ENCODE assay signal across 2 cellular contexts in the genomic region with DNA sequence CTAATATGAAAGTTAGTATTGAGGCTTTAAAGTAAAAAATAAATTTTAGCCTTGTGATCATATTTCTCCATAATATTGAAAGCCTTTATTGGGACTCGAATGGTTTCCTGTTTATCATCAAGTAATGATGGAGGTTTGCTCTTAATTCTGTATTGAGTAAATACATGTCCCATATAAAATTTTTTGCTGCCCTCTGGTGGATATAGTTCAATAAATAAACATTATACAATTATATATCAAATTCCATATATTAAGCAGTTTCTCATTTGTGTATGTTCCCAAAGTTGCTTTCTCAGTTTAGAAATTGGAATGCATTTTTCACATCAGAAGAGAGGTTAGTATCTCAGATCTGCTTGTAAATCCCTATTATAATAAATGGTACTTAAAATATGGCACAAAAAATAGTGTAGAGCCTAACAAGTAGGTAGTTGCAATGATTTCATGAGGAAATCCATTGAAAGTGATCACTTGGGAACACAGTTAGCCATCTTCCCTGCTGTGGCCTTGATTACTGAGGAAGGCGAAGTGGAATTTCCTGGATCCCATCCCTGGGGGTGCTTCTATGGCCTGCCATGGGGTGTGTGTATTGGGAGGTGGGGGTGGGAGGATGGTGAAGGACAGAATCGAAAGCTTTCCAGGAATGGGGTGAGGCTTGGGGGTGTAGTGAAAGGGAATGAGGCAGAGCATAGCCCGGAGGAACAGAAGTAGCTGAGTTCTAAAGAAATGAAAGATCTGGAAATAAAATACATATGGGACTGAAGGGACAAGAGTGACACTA.
TF ChIP-seq lines count a peak whose summit lies in the region.

No MANE protein-coding gene starts in this region.

TF ChIP-seq in GM23338, 12 proteins besides CTCF, POLR2A, EP300 and RAD21 (continued from another document and continues in another):
- TF ChIP-seq, protein P1, sequence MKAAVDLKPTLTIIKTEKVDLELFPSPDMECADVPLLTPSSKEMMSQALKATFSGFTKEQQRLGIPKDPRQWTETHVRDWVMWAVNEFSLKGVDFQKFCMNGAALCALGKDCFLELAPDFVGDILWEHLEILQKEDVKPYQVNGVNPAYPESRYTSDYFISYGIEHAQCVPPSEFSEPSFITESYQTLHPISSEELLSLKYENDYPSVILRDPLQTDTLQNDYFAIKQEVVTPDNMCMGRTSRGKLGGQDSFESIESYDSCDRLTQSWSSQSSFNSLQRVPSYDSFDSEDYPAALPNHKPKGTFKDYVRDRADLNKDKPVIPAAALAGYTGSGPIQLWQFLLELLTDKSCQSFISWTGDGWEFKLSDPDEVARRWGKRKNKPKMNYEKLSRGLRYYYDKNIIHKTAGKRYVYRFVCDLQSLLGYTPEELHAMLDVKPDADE (IDR thresholded peaks at IDR 0.05): no peak
- TF ChIP-seq, protein P2, sequence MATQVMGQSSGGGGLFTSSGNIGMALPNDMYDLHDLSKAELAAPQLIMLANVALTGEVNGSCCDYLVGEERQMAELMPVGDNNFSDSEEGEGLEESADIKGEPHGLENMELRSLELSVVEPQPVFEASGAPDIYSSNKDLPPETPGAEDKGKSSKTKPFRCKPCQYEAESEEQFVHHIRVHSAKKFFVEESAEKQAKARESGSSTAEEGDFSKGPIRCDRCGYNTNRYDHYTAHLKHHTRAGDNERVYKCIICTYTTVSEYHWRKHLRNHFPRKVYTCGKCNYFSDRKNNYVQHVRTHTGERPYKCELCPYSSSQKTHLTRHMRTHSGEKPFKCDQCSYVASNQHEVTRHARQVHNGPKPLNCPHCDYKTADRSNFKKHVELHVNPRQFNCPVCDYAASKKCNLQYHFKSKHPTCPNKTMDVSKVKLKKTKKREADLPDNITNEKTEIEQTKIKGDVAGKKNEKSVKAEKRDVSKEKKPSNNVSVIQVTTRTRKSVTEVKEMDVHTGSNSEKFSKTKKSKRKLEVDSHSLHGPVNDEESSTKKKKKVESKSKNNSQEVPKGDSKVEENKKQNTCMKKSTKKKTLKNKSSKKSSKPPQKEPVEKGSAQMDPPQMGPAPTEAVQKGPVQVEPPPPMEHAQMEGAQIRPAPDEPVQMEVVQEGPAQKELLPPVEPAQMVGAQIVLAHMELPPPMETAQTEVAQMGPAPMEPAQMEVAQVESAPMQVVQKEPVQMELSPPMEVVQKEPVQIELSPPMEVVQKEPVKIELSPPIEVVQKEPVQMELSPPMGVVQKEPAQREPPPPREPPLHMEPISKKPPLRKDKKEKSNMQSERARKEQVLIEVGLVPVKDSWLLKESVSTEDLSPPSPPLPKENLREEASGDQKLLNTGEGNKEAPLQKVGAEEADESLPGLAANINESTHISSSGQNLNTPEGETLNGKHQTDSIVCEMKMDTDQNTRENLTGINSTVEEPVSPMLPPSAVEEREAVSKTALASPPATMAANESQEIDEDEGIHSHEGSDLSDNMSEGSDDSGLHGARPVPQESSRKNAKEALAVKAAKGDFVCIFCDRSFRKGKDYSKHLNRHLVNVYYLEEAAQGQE (IDR thresholded peaks at IDR 0.05; ENCODE audit: unreplicated experiment): no peak
- TF ChIP-seq NANOG (IDR thresholded peaks at IDR 0.05; ENCODE audit: borderline replicate concordance): no peak
- no peak for TF ChIP-seq ZNF462 (CRISPR knock-in tag; IDR thresholded peaks at IDR 0.05)
- TF ChIP-seq ZNF114 (CRISPR knock-in tag; IDR thresholded peaks at IDR 0.05): no peak
- TF ChIP-seq JUNB (IDR thresholded peaks at IDR 0.05; ENCODE audit: unreplicated experiment): no peak
- TF ChIP-seq CREB1 (CRISPR knock-in tag; IDR thresholded peaks at IDR 0.05; ENCODE audit: low read depth): no peak
- TF ChIP-seq STAT1 (IDR thresholded peaks at IDR 0.05; ENCODE audit: unreplicated experiment): no peak

TF ChIP-seq in H1, 55 proteins besides CTCF, POLR2A, EP300 and RAD21 (continued from another document):
- TF ChIP-seq, protein P3, sequence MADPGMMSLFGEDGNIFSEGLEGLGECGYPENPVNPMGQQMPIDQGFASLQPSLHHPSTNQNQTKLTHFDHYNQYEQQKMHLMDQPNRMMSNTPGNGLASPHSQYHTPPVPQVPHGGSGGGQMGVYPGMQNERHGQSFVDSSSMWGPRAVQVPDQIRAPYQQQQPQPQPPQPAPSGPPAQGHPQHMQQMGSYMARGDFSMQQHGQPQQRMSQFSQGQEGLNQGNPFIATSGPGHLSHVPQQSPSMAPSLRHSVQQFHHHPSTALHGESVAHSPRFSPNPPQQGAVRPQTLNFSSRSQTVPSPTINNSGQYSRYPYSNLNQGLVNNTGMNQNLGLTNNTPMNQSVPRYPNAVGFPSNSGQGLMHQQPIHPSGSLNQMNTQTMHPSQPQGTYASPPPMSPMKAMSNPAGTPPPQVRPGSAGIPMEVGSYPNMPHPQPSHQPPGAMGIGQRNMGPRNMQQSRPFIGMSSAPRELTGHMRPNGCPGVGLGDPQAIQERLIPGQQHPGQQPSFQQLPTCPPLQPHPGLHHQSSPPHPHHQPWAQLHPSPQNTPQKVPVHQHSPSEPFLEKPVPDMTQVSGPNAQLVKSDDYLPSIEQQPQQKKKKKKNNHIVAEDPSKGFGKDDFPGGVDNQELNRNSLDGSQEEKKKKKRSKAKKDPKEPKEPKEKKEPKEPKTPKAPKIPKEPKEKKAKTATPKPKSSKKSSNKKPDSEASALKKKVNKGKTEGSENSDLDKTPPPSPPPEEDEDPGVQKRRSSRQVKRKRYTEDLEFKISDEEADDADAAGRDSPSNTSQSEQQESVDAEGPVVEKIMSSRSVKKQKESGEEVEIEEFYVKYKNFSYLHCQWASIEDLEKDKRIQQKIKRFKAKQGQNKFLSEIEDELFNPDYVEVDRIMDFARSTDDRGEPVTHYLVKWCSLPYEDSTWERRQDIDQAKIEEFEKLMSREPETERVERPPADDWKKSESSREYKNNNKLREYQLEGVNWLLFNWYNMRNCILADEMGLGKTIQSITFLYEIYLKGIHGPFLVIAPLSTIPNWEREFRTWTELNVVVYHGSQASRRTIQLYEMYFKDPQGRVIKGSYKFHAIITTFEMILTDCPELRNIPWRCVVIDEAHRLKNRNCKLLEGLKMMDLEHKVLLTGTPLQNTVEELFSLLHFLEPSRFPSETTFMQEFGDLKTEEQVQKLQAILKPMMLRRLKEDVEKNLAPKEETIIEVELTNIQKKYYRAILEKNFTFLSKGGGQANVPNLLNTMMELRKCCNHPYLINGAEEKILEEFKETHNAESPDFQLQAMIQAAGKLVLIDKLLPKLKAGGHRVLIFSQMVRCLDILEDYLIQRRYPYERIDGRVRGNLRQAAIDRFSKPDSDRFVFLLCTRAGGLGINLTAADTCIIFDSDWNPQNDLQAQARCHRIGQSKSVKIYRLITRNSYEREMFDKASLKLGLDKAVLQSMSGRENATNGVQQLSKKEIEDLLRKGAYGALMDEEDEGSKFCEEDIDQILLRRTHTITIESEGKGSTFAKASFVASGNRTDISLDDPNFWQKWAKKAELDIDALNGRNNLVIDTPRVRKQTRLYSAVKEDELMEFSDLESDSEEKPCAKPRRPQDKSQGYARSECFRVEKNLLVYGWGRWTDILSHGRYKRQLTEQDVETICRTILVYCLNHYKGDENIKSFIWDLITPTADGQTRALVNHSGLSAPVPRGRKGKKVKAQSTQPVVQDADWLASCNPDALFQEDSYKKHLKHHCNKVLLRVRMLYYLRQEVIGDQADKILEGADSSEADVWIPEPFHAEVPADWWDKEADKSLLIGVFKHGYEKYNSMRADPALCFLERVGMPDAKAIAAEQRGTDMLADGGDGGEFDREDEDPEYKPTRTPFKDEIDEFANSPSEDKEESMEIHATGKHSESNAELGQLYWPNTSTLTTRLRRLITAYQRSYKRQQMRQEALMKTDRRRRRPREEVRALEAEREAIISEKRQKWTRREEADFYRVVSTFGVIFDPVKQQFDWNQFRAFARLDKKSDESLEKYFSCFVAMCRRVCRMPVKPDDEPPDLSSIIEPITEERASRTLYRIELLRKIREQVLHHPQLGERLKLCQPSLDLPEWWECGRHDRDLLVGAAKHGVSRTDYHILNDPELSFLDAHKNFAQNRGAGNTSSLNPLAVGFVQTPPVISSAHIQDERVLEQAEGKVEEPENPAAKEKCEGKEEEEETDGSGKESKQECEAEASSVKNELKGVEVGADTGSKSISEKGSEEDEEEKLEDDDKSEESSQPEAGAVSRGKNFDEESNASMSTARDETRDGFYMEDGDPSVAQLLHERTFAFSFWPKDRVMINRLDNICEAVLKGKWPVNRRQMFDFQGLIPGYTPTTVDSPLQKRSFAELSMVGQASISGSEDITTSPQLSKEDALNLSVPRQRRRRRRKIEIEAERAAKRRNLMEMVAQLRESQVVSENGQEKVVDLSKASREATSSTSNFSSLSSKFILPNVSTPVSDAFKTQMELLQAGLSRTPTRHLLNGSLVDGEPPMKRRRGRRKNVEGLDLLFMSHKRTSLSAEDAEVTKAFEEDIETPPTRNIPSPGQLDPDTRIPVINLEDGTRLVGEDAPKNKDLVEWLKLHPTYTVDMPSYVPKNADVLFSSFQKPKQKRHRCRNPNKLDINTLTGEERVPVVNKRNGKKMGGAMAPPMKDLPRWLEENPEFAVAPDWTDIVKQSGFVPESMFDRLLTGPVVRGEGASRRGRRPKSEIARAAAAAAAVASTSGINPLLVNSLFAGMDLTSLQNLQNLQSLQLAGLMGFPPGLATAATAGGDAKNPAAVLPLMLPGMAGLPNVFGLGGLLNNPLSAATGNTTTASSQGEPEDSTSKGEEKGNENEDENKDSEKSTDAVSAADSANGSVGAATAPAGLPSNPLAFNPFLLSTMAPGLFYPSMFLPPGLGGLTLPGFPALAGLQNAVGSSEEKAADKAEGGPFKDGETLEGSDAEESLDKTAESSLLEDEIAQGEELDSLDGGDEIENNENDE (IDR thresholded peaks at IDR 0.05; ENCODE audit: insufficient replicate concordance, low read length): no peak
- TF ChIP-seq NANOG (IDR thresholded peaks at IDR 0.05; ENCODE audit: insufficient read depth, low read depth, low read length, poor library complexity, severe bottlenecking): peak; percentile 46
- TF ChIP-seq YY1 (IDR thresholded peaks at IDR 0.05; ENCODE audit: low read depth, low read length): no peak
TF ChIP-seq in H1: peak in this region for 1.
